20 cellular contexts compared by ENCODE assay signal in genomic region chr3:172319653-172320052, GRCh38.
DNase-seq lines count a peak whose midpoint lies in the region; ATAC-seq and TF ChIP-seq lines count a peak whose summit lies in the region.
"Had no signal": no experiment of that assay in that cellular context is flagged by ENCODE, and none has a peak within 500 bp of the region (broad histone marks: within the 10 kb centered on the region; RNA-seq: fewer than 3 reads in every experiment).

No MANE protein-coding gene starts in this region.

- POLR2A ChIA-PET in GM10248 (lab: Yijun Ruan, JAX): no interaction called here

- no peak for DNase-seq in right cardiac atrium
- DNase-seq in stimulated activated naive CD8-positive, alpha-beta T cell treated with anti-CD3 and anti-CD28 coated beads, Interleukin-15, amount 100 ng/mL, for 72 hours: no peak
- no peak for DNase-seq in GM10248 (ENCODE audit: extremely low spot score)
- DNase-seq in activated gamma-delta T cell (lab: John Stamatoyannopoulos, UW): no peak
- DNase-seq: ACHN; activated naive CD8-positive, alpha-beta T cell treated with anti-CD3 and anti-CD28 coated beads for 36 hours; CD8-positive, alpha-beta T cell; HCEC 1CT; KG1; left cardiac atrium; NCI-H1092 treated with DMSO at 0.1 percent for 48 hours; SHP77; small intestine; substantia nigra; T-helper 2 cell had no signal

- ATAC-seq in right cardiac atrium: peak; percentile 24 to 52
- ATAC-seq in stimulated activated naive CD8-positive, alpha-beta T cell treated with anti-CD3 and anti-CD28 coated beads, Interleukin-15, amount 100 ng/mL, for 72 hours: no peak
- ATAC-seq in GM18868 (IDR thresholded peaks at IDR 0.05; ENCODE audit: unreplicated experiment): no peak
- ATAC-seq: activated CD4-positive, CD25-positive, alpha-beta regulatory T cell treated with anti-CD3 and anti-CD28 coated beads, Interleukin-2, amount 50 U/mL, for 24 hours; CD8-positive, alpha-beta T cell had no signal

- no peak overlapping the region for H3K4me3 Mint-ChIP-seq in brain
- H3K4me3 Mint-ChIP-seq in stimulated activated naive CD8-positive, alpha-beta T cell treated with anti-CD3 and anti-CD28 coated beads, Interleukin-15, amount 100 ng/mL, for 72 hours: no peak overlapping the region
- H3K4me3 Mint-ChIP-seq: activated naive CD8-positive, alpha-beta T cell treated with anti-CD3 and anti-CD28 coated beads for 36 hours; CD8-positive, alpha-beta T cell had no signal

- peaks cover 39% of the 10 kb centered on the region for H3K36me3 ChIP-seq in ACC112 (ENCODE audit: insufficient read depth, low read length)
- H3K36me3 ChIP-seq in rectal smooth muscle tissue (ENCODE audit: control insufficient read depth, insufficient read depth, low read length): peaks cover 12% of the 10 kb centered on the region

- no peak overlapping the region for H2AFZ ChIP-seq in ACC112 (ENCODE audit: low read length, unreplicated experiment)

- H3K27me3 ChIP-seq in ACC112 (ENCODE audit: insufficient read depth, low read length) (no peaks in the 10 kb centered on the region), right cardiac atrium (ENCODE audit: control insufficient read depth, insufficient read depth) (no peaks in the 10 kb centered on the region), rectal smooth muscle tissue (ENCODE audit: control insufficient read depth, insufficient read depth, low read length) (no peaks in the 10 kb centered on the region)

- H3K9ac ChIP-seq in rectal smooth muscle tissue (ENCODE audit: low read length): no peak overlapping the region

- H3K79me2 ChIP-seq in ACC112 (ENCODE audit: control insufficient read depth, insufficient read depth, low read length, unreplicated experiment): peaks cover 24% of the 10 kb centered on the region

- H3K27ac ChIP-seq in ACC112 (ENCODE audit: low read depth, low read length) (peak overlapping the region; percentile 99; the same call in 1 of the 2 replicates), right cardiac atrium (ENCODE audit: low read length) (peak overlapping the region; percentile 90), rectal smooth muscle tissue (ENCODE audit: low read depth, low read length) (peak overlapping the region; percentile 59)

- intact Hi-C loops in right cardiac atrium (cut with DNase I): no loop called here

- 47% methylated on average over 5 of the region's 5 CpGs for WGBS in right cardiac atrium

- H3K27me3 Mint-ChIP-seq in brain: no peaks in the 10 kb centered on the region
- no peaks in the 10 kb centered on the region for H3K27me3 Mint-ChIP-seq in stimulated activated naive CD8-positive, alpha-beta T cell treated with anti-CD3 and anti-CD28 coated beads, Interleukin-15, amount 100 ng/mL, for 72 hours
- H3K27me3 Mint-ChIP-seq: activated naive CD8-positive, alpha-beta T cell treated with anti-CD3 and anti-CD28 coated beads for 36 hours had no signal

- no peaks in the 10 kb centered on the region for H3K9me3 ChIP-seq in right cardiac atrium (ENCODE audit: control insufficient read depth, low read length)

- H3K4me1 ChIP-seq in ACC112 (ENCODE audit: control insufficient read depth, insufficient read depth, low read length, unreplicated experiment) (peaks cover 83% of the 10 kb centered on the region), right cardiac atrium (ENCODE audit: control insufficient read depth, insufficient read depth, low read length) (peaks cover 17% of the 10 kb centered on the region), rectal smooth muscle tissue (ENCODE audit: control insufficient read depth, insufficient read depth, low read length) (peaks cover 42% of the 10 kb centered on the region)

- no peak overlapping the region for H3K4me3 ChIP-seq in ACC112 (ENCODE audit: low read depth, low read length)
- H3K4me3 ChIP-seq in right cardiac atrium (ENCODE audit: low read length): no peak overlapping the region
- H3K4me3 ChIP-seq in rectal smooth muscle tissue (ENCODE audit: low read length): no peak overlapping the region

- CTCF ChIA-PET in GM10248 (lab: Yijun Ruan, JAX): interaction anchor here (1.8 to 8.8 kb wide), 4 partner anchors 9 to 22 kb away, joined by 10 to 97 read pairs (median 12); no protein-coding TSS in a partner anchor

- peaks cover 48% of the 10 kb centered on the region for H3K4me1 Mint-ChIP-seq in brain
- peaks cover 19% of the 10 kb centered on the region for H3K4me1 Mint-ChIP-seq in stimulated activated naive CD8-positive, alpha-beta T cell treated with anti-CD3 and anti-CD28 coated beads, Interleukin-15, amount 100 ng/mL, for 72 hours

- TF ChIP-seq CTCF in brain (conservative IDR thresholded peaks at IDR 0.05) (no peak), GM10248 (IDR thresholded peaks at IDR 0.05; ENCODE audit: control extremely low read depth, extremely low read depth, low read depth, missing control alignments) (no peak)

- H3K36me3 Mint-ChIP-seq in brain: peaks cover 51% of the 10 kb centered on the region

- no peaks in the 10 kb centered on the region for H3K9me3 Mint-ChIP-seq in brain
- no peaks in the 10 kb centered on the region for H3K9me3 Mint-ChIP-seq in stimulated activated naive CD8-positive, alpha-beta T cell treated with anti-CD3 and anti-CD28 coated beads, Interleukin-15, amount 100 ng/mL, for 72 hours
- H3K9me3 Mint-ChIP-seq: activated naive CD8-positive, alpha-beta T cell treated with anti-CD3 and anti-CD28 coated beads for 36 hours; CD8-positive, alpha-beta T cell had no signal

- peak overlapping the region in 3 of 5 experiments; percentile 44 to 92 (median 82) for H3K27ac Mint-ChIP-seq in brain
- peak overlapping the region in 1 of 2 donors; percentile 28 for H3K27ac Mint-ChIP-seq in stimulated activated naive CD8-positive, alpha-beta T cell treated with anti-CD3 and anti-CD28 coated beads, Interleukin-15, amount 100 ng/mL, for 72 hours
- H3K27ac Mint-ChIP-seq: activated naive CD8-positive, alpha-beta T cell treated with anti-CD3 and anti-CD28 coated beads for 36 hours; CD8-positive, alpha-beta T cell had no signal

Comparison
In these comparisons a context has a peak if more than half of its experiments do, and no peak if none do; other contexts are left out.
1. ATAC-seq: peak in right cardiac atrium (2 of 2); none in stimulated activated naive CD8-positive, alpha-beta T cell treated with anti-CD3 and anti-CD28 coated beads, Interleukin-15, amount 100 ng/mL, for 72 hours (single experiment) and GM18868 (single experiment).
2. Peak in every context shown above with its lines, with median percentiles within 50 percentile points of each other: H3K27ac ChIP-seq.